Comparison of ENCODE assay signal across 6 cellular contexts in genomic region chr5:181267922-181268321, GRCh38. TPM values are rescaled to one million over a fixed set of nuclear protein-coding genes. Genes with fewer than 3 reads are reported as not detected.
DNase-seq lines count a peak whose midpoint lies in the region; ATAC-seq, FAIRE-seq and TF ChIP-seq lines count a peak whose summit lies in the region.
"Not testable (repeated sequence)": the region's sequence is repeated elsewhere in the genome, so short reads cannot be mapped to it uniquely, and the experiment has no call there.

No MANE protein-coding gene starts in this region.

- H4K5ac ChIP-seq in mesendoderm (ENCODE audit: low read length), result not testable (repeated sequence)

- H3K27me3 Mint-ChIP-seq in neural crest cell (ENCODE audit: low read depth), result not testable (repeated sequence)

- peaks cover 17% of the 10 kb centered on the region for H3K4me1 ChIP-seq in ES-I3 (ENCODE audit: insufficient read depth, low read length)
- peaks cover 13% of the 10 kb centered on the region for H3K4me1 ChIP-seq in HUES48 (ENCODE audit: control insufficient read depth, insufficient read depth, low read length)
- peaks cover 13 to 15% of the 10 kb centered on the region in 2 experiments; a peak in 4 of 5 replicates for H3K4me1 ChIP-seq in K562 (replicated peaks in 1 of 2; ENCODE audit: control insufficient read depth in 2 of 2, insufficient read depth in 2 of 2, low read length in 2 of 2)
- not testable (repeated sequence) for H3K4me1 ChIP-seq in hepatocyte (ENCODE audit: insufficient read depth); mesendoderm (ENCODE audit: control insufficient read depth, low read depth, low read length)

- WGBS in K562 (ENCODE audit: insufficient coverage, low coverage, missing lambda C conversion rate), result 63% methylated on average over 11 of the region's 12 CpGs
- 76% methylated on average over 12 of the region's 12 CpGs for WGBS in hepatocyte (ENCODE audit: low lambda C conversion rate, missing lambda C conversion rate)
- WGBS in mesendoderm (ENCODE audit: extremely low coverage, insufficient coverage, low lambda C conversion rate), result no CpG with 5 or more reads among the region's 12 CpGs

- intact Hi-C loops in K562 (cut with micrococcal nuclease), result not testable (repeated sequence)

- not testable (repeated sequence) for H3K9me3 ChIP-seq in ES-I3 (ENCODE audit: control insufficient read depth, insufficient read depth, low read length); HUES48 (ENCODE audit: control insufficient read depth, insufficient read depth, low read length); K562 (replicated peaks; ENCODE audit: control insufficient read depth, insufficient read depth, low read depth, low read length); hepatocyte (ENCODE audit: low read depth)

- H2BK15ac ChIP-seq in mesendoderm (replicated peaks; ENCODE audit: low read depth), result not testable (repeated sequence)

- not testable (repeated sequence) for H3K4ac ChIP-seq in mesendoderm (ENCODE audit: low read depth, low read length)

- not testable (repeated sequence) for H3K18ac ChIP-seq in mesendoderm (ENCODE audit: low read length)

- not testable (repeated sequence) for H3K79me1 ChIP-seq in mesendoderm (ENCODE audit: low read length)

- H3K9ac ChIP-seq in ES-I3 (ENCODE audit: low read depth, low read length), result peak overlapping the region; percentile 36
- H3K9ac ChIP-seq in HUES48 (ENCODE audit: low read depth, low read length); K562 (ENCODE audit: insufficient read depth in 1 of 2, low read depth in 2 of 2, low read length in 2 of 2); mesendoderm (ENCODE audit: low read length): not testable (repeated sequence)

- H2BK120ac ChIP-seq in mesendoderm (ENCODE audit: low read depth, low read length), result not testable (repeated sequence)

- not testable (repeated sequence) for H3K27me3 ChIP-seq in HUES48 (ENCODE audit: control insufficient read depth, insufficient read depth, low read length); K562 (ENCODE audit: control insufficient read depth in 2 of 2, insufficient read depth in 2 of 2, low read length in 2 of 2); hepatocyte; mesendoderm (ENCODE audit: insufficient read depth, low read length, poor library complexity)

- not testable (repeated sequence) for H3K4me2 ChIP-seq in K562 (ENCODE audit: insufficient read depth, low read length); hepatocyte; mesendoderm (ENCODE audit: low read length)

- in situ Hi-C loops in K562 (cut with MboI), result not testable (repeated sequence)

- not testable (repeated sequence) for TF ChIP-seq CTCF in K562 (IDR thresholded peaks at IDR 0.05 in 2 of 3, conservative IDR thresholded peaks at IDR 0.05 in 1 of 3; ENCODE audit: insufficient read depth in 2 of 3, low read depth in 1 of 3, low read length in 3 of 3); hepatocyte (IDR thresholded peaks at IDR 0.05; ENCODE audit: poor library complexity); neural crest cell (conservative IDR thresholded peaks at IDR 0.05)

- TF ChIP-seq POLR2A in K562 (conservative IDR thresholded peaks at IDR 0.05), result not testable (repeated sequence)

- ATAC-seq in K562, result not testable (repeated sequence)

- not testable (repeated sequence) for DNase-seq in K562 (ENCODE audit: extremely low read depth in 1 of 4, low spot score in 3 of 4); hepatocyte (ENCODE audit: low spot score); mesendoderm; neural crest cell (ENCODE audit: low read depth, low spot score)

- not testable (repeated sequence) for H2BK5ac ChIP-seq in mesendoderm (ENCODE audit: low read length)

- peak overlapping the region; percentile 6 for H3K27ac Mint-ChIP-seq in neural crest cell (ENCODE audit: unreplicated experiment)

- not testable (repeated sequence) for H3K23ac ChIP-seq in mesendoderm (ENCODE audit: low read length)

- H3K27ac ChIP-seq in HUES48 (ENCODE audit: low read depth, low read length) (peak overlapping the region; percentile 82), hepatocyte (peak overlapping the region; percentile 83)
- H3K27ac ChIP-seq in K562 (ENCODE audit: extremely low read depth, low read depth, low read length); mesendoderm (ENCODE audit: low read depth, low read length): not testable (repeated sequence)

- H3K36me3 ChIP-seq in ES-I3 (ENCODE audit: insufficient read depth, low read length); HUES48 (ENCODE audit: control insufficient read depth, insufficient read depth, low read length); hepatocyte (replicated peaks; ENCODE audit: insufficient read depth, low read depth); mesendoderm (ENCODE audit: control insufficient read depth, insufficient read depth, low read length): not testable (repeated sequence)
- peaks cover 12% of the 10 kb centered on the region; the same call in 2 of the 3 replicates for H3K36me3 ChIP-seq in K562 (ENCODE audit: control insufficient read depth, insufficient read depth, low read length)

- BruUV-seq in K562 (replicated peaks; lab: Mats Ljungman, UMichigan), result not testable (repeated sequence)

- FAIRE-seq in K562 (lab: Jason Lieb, UNC), result not testable (repeated sequence)

- H2AFZ ChIP-seq in K562 (ENCODE audit: low read depth, low read length), result not testable (repeated sequence)
- H2AFZ ChIP-seq in hepatocyte, result peak overlapping the region; percentile 50

- H3K4me1 Mint-ChIP-seq in neural crest cell, result peaks cover 28% of the 10 kb centered on the region

- H3K9me2 ChIP-seq in hepatocyte (replicated peaks; ENCODE audit: insufficient read depth), result not testable (repeated sequence)

- CTCF ChIA-PET in K562 (lab: Yijun Ruan, JAX; ENCODE audit: low intra/inter-chr PET ratio), result not testable (repeated sequence)

- POLR2A ChIA-PET in K562 (lab: Yijun Ruan, JAX), result not testable (repeated sequence)

- H4K8ac ChIP-seq in mesendoderm (ENCODE audit: low read depth, low read length), result not testable (repeated sequence)

- H3K9me3 Mint-ChIP-seq in neural crest cell, result not testable (repeated sequence)

- H3K36me3 Mint-ChIP-seq in neural crest cell (ENCODE audit: low read depth), result not testable (repeated sequence)

- peak overlapping the region; percentile 1 for H3K56ac ChIP-seq in mesendoderm (ENCODE audit: low read length)

- not testable (repeated sequence) for H3K79me2 ChIP-seq in K562 (ENCODE audit: control insufficient read depth, insufficient read depth, low read length); hepatocyte; mesendoderm (ENCODE audit: control insufficient read depth, insufficient read depth, low read length)

- not testable (repeated sequence) for TF ChIP-seq RAD21 in K562 (CRISPR knock-in tag; conservative IDR thresholded peaks at IDR 0.05 in 1 of 2, IDR thresholded peaks at IDR 0.05 in 1 of 2)

- H3K4me3 ChIP-seq in HUES48 (ENCODE audit: low read depth, low read length); K562; hepatocyte; mesendoderm (ENCODE audit: low read length): not testable (repeated sequence)

- H2AK5ac ChIP-seq in mesendoderm (ENCODE audit: low read length), result not testable (repeated sequence)

- not testable (repeated sequence) for H3K9me1 ChIP-seq in K562 (ENCODE audit: control insufficient read depth, insufficient read depth, low read length)

- not testable (repeated sequence) for TF ChIP-seq EP300 in K562 (IDR thresholded peaks at IDR 0.05; ENCODE audit: low read length)

- H4K20me1 ChIP-seq in K562 (replicated peaks; ENCODE audit: control insufficient read depth, insufficient read depth, low read length); hepatocyte (ENCODE audit: insufficient read depth, poor library complexity, severe bottlenecking): not testable (repeated sequence)

- H3K4me3 Mint-ChIP-seq in neural crest cell, result not testable (repeated sequence)

RNA-seq across cellular contexts. Expression of gene TRIM52, which starts 7.0 kb away (rescaled TPM):
- 34.8 and 81.1 TPM in 2 replicates for total RNA-seq in K562 (2011; cell fraction: chromatin; rRNA removed; ENCODE audit: low replicate concordance)
- total RNA-seq in K562 (2011; cell fraction: nucleolus; rRNA removed), result 29.7 and 40.4 TPM in 2 replicates
- 48.1 and 60.9 TPM in 2 replicates for total RNA-seq in K562 (2011; cell fraction: nucleoplasm; rRNA removed)
- 6.1 and 6.5 TPM in 2 replicates for total RNA-seq in K562 (2014; rRNA removed)
- total RNA-seq in K562 (2014; rRNA removed; fragmentation: Illumina TruSeq; extraction: Trizol), result 13.5 and 13.9 TPM in 2 replicates
- 10.5 and 12.8 TPM in 2 replicates for total RNA-seq in K562 (2015; rRNA removed; fragmentation: Illumina TruSeq; extraction: Trizol)
- 13.5 and 14.2 TPM in 2 replicates for total RNA-seq in K562 (2021)
- polyA plus RNA-seq in K562 (2011; rRNA removed), result 21.9 and 24.1 TPM in 2 replicates
- polyA plus RNA-seq in K562 (2011; cell fraction: cytosol; rRNA removed), result 5.6 and 11.8 TPM in 2 replicates
- polyA plus RNA-seq in K562 (2011; cell fraction: nucleus; rRNA removed), result 30.2 and 31.5 TPM in 2 replicates
- polyA plus RNA-seq in K562 (2012), result 12.9 and 20.0 TPM in 2 replicates
- polyA plus RNA-seq in K562 (2014; fragmentation: Illumina TruSeq; extraction: Trizol), result 15.8 and 17.2 TPM in 2 replicates
- 1 to 10 TPM; 3.3 to 3.7 TPM for polyA plus RNA-seq in K562 (2014; fragmentation: Nextera tagmentation; extraction: Ambion mirVana)
- 18.0 and 20.0 TPM in 2 replicates for polyA plus RNA-seq in K562 (2014; rRNA removed)
- polyA minus RNA-seq in K562 (2011; rRNA and poly(A)+ RNA removed), result 17.6 and 20.0 TPM in 2 replicates
- 6.1 and 6.8 TPM in 2 replicates for polyA minus RNA-seq in K562 (2011; cell fraction: cytosol; rRNA and poly(A)+ RNA removed)
- polyA minus RNA-seq in K562 (2011; cell fraction: nucleus; rRNA and poly(A)+ RNA removed), result 11.4 and 21.9 TPM in 2 replicates
- 6.1 and 13.2 TPM in 2 replicates for total RNA-seq in hepatocyte
- polyA plus RNA-seq in hepatocyte, result 6.5 and 9.9 TPM in 2 replicates
- polyA plus RNA-seq in mesendoderm (2013, experiment 1 of 2), result 2.8 TPM
- polyA plus RNA-seq in mesendoderm (2013, experiment 2 of 2), result 2.8 TPM
- 9.0 TPM in 2 replicates for total RNA-seq in neural crest cell

RNA-seq across cellular contexts. Expression of gene RACK1, which starts 24.2 kb away (rescaled TPM):
- 854 and 1,455 TPM in 2 replicates for total RNA-seq in K562 (2011; cell fraction: chromatin; rRNA removed; ENCODE audit: low replicate concordance)
- 1,835 and 1,893 TPM in 2 replicates for total RNA-seq in K562 (2011; cell fraction: nucleolus; rRNA removed)
- 1,718 and 2,743 TPM in 2 replicates for total RNA-seq in K562 (2011; cell fraction: nucleoplasm; rRNA removed)
- total RNA-seq in K562 (2014; rRNA removed) (4,051 and 4,420 TPM in 2 replicates), K562 (2014; rRNA removed; fragmentation: Illumina TruSeq; extraction: Trizol) (2,268 and 2,618 TPM in 2 replicates), K562 (2015; rRNA removed; fragmentation: Illumina TruSeq; extraction: Trizol) (3,776 and 3,843 TPM in 2 replicates), K562 (2021) (2,303 and 2,318 TPM in 2 replicates), hepatocyte (2,199 and 2,553 TPM in 2 replicates), neural crest cell (2,359 and 2,449 TPM in 2 replicates)
- polyA plus RNA-seq in K562 (2011; rRNA removed) (3,764 and 5,908 TPM in 2 replicates), K562 (2014; fragmentation: Illumina TruSeq; extraction: Trizol) (3,833 and 4,270 TPM in 2 replicates), K562 (2014; fragmentation: Nextera tagmentation; extraction: Ambion mirVana) (1,000 to 10,000 TPM; 3,894 to 5,311 TPM), K562 (2014; rRNA removed) (3,427 and 3,846 TPM in 2 replicates), hepatocyte (680 TPM in 2 replicates)
- polyA plus RNA-seq in K562 (2011; cell fraction: cytosol; rRNA removed), result 7,594 and 7,810 TPM in 2 replicates
- 2,830 and 3,465 TPM in 2 replicates for polyA plus RNA-seq in K562 (2011; cell fraction: nucleus; rRNA removed)
- 3,329 and 5,405 TPM in 2 replicates for polyA plus RNA-seq in K562 (2012)
- polyA minus RNA-seq in K562 (2011; rRNA and poly(A)+ RNA removed), result 4,917 and 6,085 TPM in 2 replicates
- 3,397 and 3,535 TPM in 2 replicates for polyA minus RNA-seq in K562 (2011; cell fraction: cytosol; rRNA and poly(A)+ RNA removed)
- 973 and 1,854 TPM in 2 replicates for polyA minus RNA-seq in K562 (2011; cell fraction: nucleus; rRNA and poly(A)+ RNA removed)
- polyA plus RNA-seq in mesendoderm (2013, experiment 1 of 2), result 3,047 TPM
- polyA plus RNA-seq in mesendoderm (2013, experiment 2 of 2), result 3,083 TPM

RNA-seq across cellular contexts. Expression of gene TRIM41, which starts 44.8 kb away (rescaled TPM):
- 93.5 and 120 TPM in 2 replicates for total RNA-seq in K562 (2011; cell fraction: chromatin; rRNA removed; ENCODE audit: low replicate concordance)
- 59.6 and 64.0 TPM in 2 replicates for total RNA-seq in K562 (2011; cell fraction: nucleolus; rRNA removed)
- total RNA-seq in K562 (2011; cell fraction: nucleoplasm; rRNA removed), result 84.3 and 102 TPM in 2 replicates
- total RNA-seq in K562 (2014; rRNA removed), result 29.5 and 31.6 TPM in 2 replicates
- 11.4 and 14.2 TPM in 2 replicates for total RNA-seq in K562 (2014; rRNA removed; fragmentation: Illumina TruSeq; extraction: Trizol)
- total RNA-seq in K562 (2015; rRNA removed; fragmentation: Illumina TruSeq; extraction: Trizol), result 21.7 and 25.6 TPM in 2 replicates
- 37.7 and 47.6 TPM in 2 replicates for total RNA-seq in K562 (2021)
- 15.6 and 19.3 TPM in 2 replicates for polyA plus RNA-seq in K562 (2011; rRNA removed)
- 15.7 and 25.0 TPM in 2 replicates for polyA plus RNA-seq in K562 (2011; cell fraction: cytosol; rRNA removed)
- 121 and 125 TPM in 2 replicates for polyA plus RNA-seq in K562 (2011; cell fraction: nucleus; rRNA removed)
- 32.5 and 45.1 TPM in 2 replicates for polyA plus RNA-seq in K562 (2012)
- 20.9 and 29.8 TPM in 2 replicates for polyA plus RNA-seq in K562 (2014; fragmentation: Illumina TruSeq; extraction: Trizol)
- polyA plus RNA-seq in K562 (2014; fragmentation: Nextera tagmentation; extraction: Ambion mirVana), result 1 to 10 TPM; 1.8 to 2.1 TPM
- polyA plus RNA-seq in K562 (2014; rRNA removed), result 34.8 and 39.3 TPM in 2 replicates
- polyA minus RNA-seq in K562 (2011; rRNA and poly(A)+ RNA removed), result 14.0 and 16.6 TPM in 2 replicates
- polyA minus RNA-seq in K562 (2011; cell fraction: cytosol; rRNA and poly(A)+ RNA removed), result 7.3 and 9.5 TPM in 2 replicates
- polyA minus RNA-seq in K562 (2011; cell fraction: nucleus; rRNA and poly(A)+ RNA removed), result 19.9 and 22.7 TPM in 2 replicates
- total RNA-seq in hepatocyte, result 11.9 and 14.9 TPM in 2 replicates
- 1.7 and 2.0 TPM in 2 replicates for polyA plus RNA-seq in hepatocyte
- polyA plus RNA-seq in mesendoderm (2013, experiment 1 of 2), result 15.1 TPM
- polyA plus RNA-seq in mesendoderm (2013, experiment 2 of 2), result 14.4 TPM
- total RNA-seq in neural crest cell, result 34.5 and 39.1 TPM in 2 replicates
